26 cellular contexts compared by ENCODE assay signal in genomic region chr11:541433-541885, GRCh38. TPM values are rescaled to one million over a fixed set of nuclear protein-coding genes. Genes with fewer than 3 reads are reported as not detected.
DNase-seq lines count a peak whose midpoint lies in the region; ATAC-seq and TF ChIP-seq lines count a peak whose summit lies in the region.
"Had no signal": no experiment of that assay in that cellular context is flagged by ENCODE, and none has a peak within 500 bp of the region (broad histone marks: within the 10 kb centered on the region; RNA-seq: fewer than 3 reads in every experiment).

No MANE protein-coding gene starts in this region.

- ATAC-seq in CD8-positive, alpha-beta T cell, result no peak
- no peak for ATAC-seq in memory B cell (ENCODE audit: low read depth)
- ATAC-seq: SK-N-SH treated with all-trans-retinoic acid at 6 μM for 48 hours had no signal

- POLR2A ChIA-PET in CD8-positive, alpha-beta T cell (lab: Charles Lee), result no interaction called here

- peaks cover 7% of the 10 kb centered on the region; the same call in 1 of the 2 replicates for H4K20me1 ChIP-seq in BLaER1

- H3K27ac ChIP-seq in BLaER1 (0 out of 2 replicates have a peak overlapping the region, but pooled peaks have one; percentile 31), ascending aorta (no peak overlapping the region)
- H3K27ac ChIP-seq in CD8-positive, alpha-beta T cell (ENCODE audit: low read depth, low read length), result no peak overlapping the region
- H3K27ac ChIP-seq: HL-60 had no signal

- H3K9me3 Mint-ChIP-seq in CD8-positive, alpha-beta T cell, result no peaks in the 10 kb centered on the region
- no peaks in the 10 kb centered on the region for H3K9me3 Mint-ChIP-seq in memory B cell
- H3K9me3 Mint-ChIP-seq: HFFc6 had no signal

- H3K4me1 Mint-ChIP-seq in CD8-positive, alpha-beta T cell (ENCODE audit: low read depth), result peaks cover 15% of the 10 kb centered on the region
- H3K4me1 Mint-ChIP-seq in memory B cell, result peaks cover 16% of the 10 kb centered on the region

- H3K4me3 ChIP-seq in BLaER1, result no peak overlapping the region
- no peak overlapping the region for H3K4me3 ChIP-seq in CD8-positive, alpha-beta T cell (ENCODE audit: low read depth, low read length)
- no peak overlapping the region for H3K4me3 ChIP-seq in ascending aorta

- no peaks in the 10 kb centered on the region for H3K36me3 ChIP-seq in BLaER1
- H3K36me3 ChIP-seq in CD8-positive, alpha-beta T cell (ENCODE audit: insufficient read depth, low read length), result no peaks in the 10 kb centered on the region
- no peaks in the 10 kb centered on the region for H3K36me3 ChIP-seq in ascending aorta

- H3K9ac ChIP-seq in BLaER1, result no peak overlapping the region

- intact Hi-C loops in CD8-positive, alpha-beta T cell (cut with DNase I, micrococcal nuclease), result no loop called here
- intact Hi-C loops in ascending aorta (cut with DNase I), result no loop called here

- peak overlapping the region; percentile 46; the same call in 1 of the 2 replicates for H3K4me2 ChIP-seq in BLaER1

- peaks cover 45% of the 10 kb centered on the region for H3K4me1 ChIP-seq in BLaER1
- peaks cover 16% of the 10 kb centered on the region for H3K4me1 ChIP-seq in CD8-positive, alpha-beta T cell (ENCODE audit: insufficient read depth, low read length)
- H3K4me1 ChIP-seq in ascending aorta, result peaks cover 6 to 11% of the 10 kb centered on the region in 2 donors

- peak overlapping the region; percentile 41 for H3K27ac Mint-ChIP-seq in CD8-positive, alpha-beta T cell
- H3K27ac Mint-ChIP-seq in memory B cell, result no peak overlapping the region
- H3K27ac Mint-ChIP-seq: HFFc6 had no signal

- CTCF ChIA-PET in CD8-positive, alpha-beta T cell (lab: Charles Lee), result no interaction called here

- H3K27me3 Mint-ChIP-seq in CD8-positive, alpha-beta T cell (ENCODE audit: low read depth), result no peaks in the 10 kb centered on the region
- H3K27me3 Mint-ChIP-seq in memory B cell, result no peaks in the 10 kb centered on the region

- H3K27me3 ChIP-seq in BLaER1, result no peaks in the 10 kb centered on the region
- no peaks in the 10 kb centered on the region for H3K27me3 ChIP-seq in CD8-positive, alpha-beta T cell (ENCODE audit: insufficient read depth, low read length)
- no peaks in the 10 kb centered on the region for H3K27me3 ChIP-seq in ascending aorta

- no peak overlapping the region for H3K4me3 Mint-ChIP-seq in CD8-positive, alpha-beta T cell
- H3K4me3 Mint-ChIP-seq in memory B cell, result peak overlapping the region; percentile 8
- H3K4me3 Mint-ChIP-seq: CD14-positive monocyte, HFFc6 had no signal

- H3K9me3 ChIP-seq in BLaER1 (no peaks in the 10 kb centered on the region), ascending aorta (no peaks in the 10 kb centered on the region)
- H3K9me3 ChIP-seq in CD8-positive, alpha-beta T cell (ENCODE audit: low read length), result no peaks in the 10 kb centered on the region

- DNase-seq in CD8-positive, alpha-beta T cell, result peak in 1 of 7 experiments; percentile 11
- DNase-seq in memory B cell (ENCODE audit: low spot score in 2 of 2), result no peak
- no peak for DNase-seq in stimulated activated CD4-positive, alpha-beta T cell treated with anti-CD3 and anti-CD28 coated beads, Interleukin-1b, Interleukin-23, amount 100 ng/mL, for 48 hours
- DNase-seq in SW 1271 (lab: John Stamatoyannopoulos, UW), result no peak
- no peak for DNase-seq in ascending aorta (ENCODE audit: low spot score in 2 of 2)
- DNase-seq: ACHN, COR-L47, DMS 273 treated with DMSO at 0.1 percent for 48 hours, GDM1, H7, HFFc6, IMR-90, Karpas-422, NCI-H1417 treated with DMSO at 0.1 percent for 48 hours, NCI-H187 treated with DMSO at 0.1 percent for 48 hours, NCI-H226, NCI-H524, NCI-H82, OCI-M1, SIG-M5 had no signal

- no peak for TF ChIP-seq CTCF in CD8-positive, alpha-beta T cell (IDR thresholded peaks at IDR 0.05)
- no peak for TF ChIP-seq CTCF in ascending aorta (IDR thresholded peaks at IDR 0.05)

- H3K36me3 Mint-ChIP-seq in CD8-positive, alpha-beta T cell, result peaks cover 4% of the 10 kb centered on the region
- H3K36me3 Mint-ChIP-seq in memory B cell, result peaks cover 5% of the 10 kb centered on the region
- H3K36me3 Mint-ChIP-seq: CD14-positive monocyte had no signal

RNA-seq across cellular contexts. Expression of gene LRRC56, which starts 4.1 kb away (rescaled TPM):
- 1 to 10 TPM; 3.2 TPM for total RNA-seq in CD8-positive, alpha-beta T cell
- not detected for total RNA-seq in ascending aorta
- total RNA-seq: HT1080, RPMI7951 had no signal

RNA-seq across cellular contexts. Expression of gene HRAS, which starts 6.1 kb away (rescaled TPM):
- total RNA-seq in CD8-positive, alpha-beta T cell, result 10 to 100 TPM; 25.2 to 25.5 TPM
- total RNA-seq in ascending aorta, result 21.6 TPM

RNA-seq across cellular contexts. Expression of gene LMNTD2, which starts 19.1 kb away (rescaled TPM):
- 1 to 10 TPM; 4.2 to 5.6 TPM for total RNA-seq in CD8-positive, alpha-beta T cell
- total RNA-seq in ascending aorta, result 1.1 TPM

RNA-seq across cellular contexts. Expression of gene RASSF7, which starts 19.3 kb away (rescaled TPM):
- total RNA-seq in CD8-positive, alpha-beta T cell, result 10 to 100 TPM; 11.8 to 15.3 TPM
- total RNA-seq in ascending aorta, result 3.5 TPM

RNA-seq across cellular contexts. Expression of gene RNH1, which starts 34.4 kb away (rescaled TPM):
- 100 to 1,000 TPM; 134 to 145 TPM for total RNA-seq in CD8-positive, alpha-beta T cell
- total RNA-seq in ascending aorta, result 649 TPM
